ENCODE assay signal across 18 cellular contexts in genomic region chr7:1422512-1423265, GRCh38. TPM values are rescaled to one million over a fixed set of nuclear protein-coding genes. Genes with fewer than 3 reads are reported as not detected.
DNase-seq lines count a peak whose midpoint lies in the region; ATAC-seq and TF ChIP-seq lines count a peak whose summit lies in the region.
"Had no signal": no experiment of that assay in that cellular context is flagged by ENCODE, and none has a peak within 500 bp of the region (broad histone marks: within the 10 kb centered on the region; RNA-seq: fewer than 3 reads in every experiment).

No MANE protein-coding gene starts in this region.

- H3K4me1 ChIP-seq in transverse colon = no peaks in the 10 kb centered on the region
- H3K4me1 ChIP-seq: adrenal gland, colonic mucosa, lower lobe of right lung, vagina had no signal

- no peak for TF ChIP-seq EP300 in transverse colon (IDR thresholded peaks at IDR 0.05; ENCODE audit: low read depth)

- TF ChIP-seq CTCF in fibroblast of villous mesenchyme (IDR thresholded peaks at IDR 0.05; ENCODE audit: insufficient read depth, low read depth, low read length) (no peak), transverse colon (IDR thresholded peaks at IDR 0.05) (no peak)

- no peak overlapping the region for H3K4me3 ChIP-seq in fibroblast of villous mesenchyme (ENCODE audit: low read depth, low read length)
- H3K4me3 ChIP-seq in transverse colon = no peak overlapping the region
- H3K4me3 ChIP-seq: adrenal gland, colonic mucosa, lower lobe of right lung, MG63, neural progenitor cell, vagina had no signal

- H3K27me3 ChIP-seq in transverse colon = peaks cover 45% of the 10 kb centered on the region
- H3K27me3 ChIP-seq: vagina had no signal

- intact Hi-C loops in transverse colon (cut with DNase I; ENCODE audit: low total_unique reads) = no loop called here

- ATAC-seq in GM19328 (IDR thresholded peaks at IDR 0.05; ENCODE audit: unreplicated experiment) (no peak), HG03045 (IDR thresholded peaks at IDR 0.05; ENCODE audit: unreplicated experiment) (no peak)
- ATAC-seq: activated CD4-positive, CD25-positive, alpha-beta regulatory T cell treated with anti-CD3 and anti-CD28 coated beads, Interleukin-2, amount 50 U/mL, for 24 hours; HCT116; lower lobe of right lung had no signal

- no peaks in the 10 kb centered on the region for H3K36me3 ChIP-seq in transverse colon
- H3K36me3 ChIP-seq: adrenal gland, colonic mucosa, lower lobe of right lung, MG63, neural progenitor cell, vagina had no signal

- WGBS in transverse colon (ENCODE audit: low coverage in 1 of 2), 2 donors = 18 to 22% methylated on average over 8 to 24 of the region's 24 CpGs

- peak; percentile 60 for DNase-seq in COLO668 (lab: John Stamatoyannopoulos, UW; ENCODE audit: unreplicated experiment)
- peak; percentile 70 for DNase-seq in LHCN-M2 (ENCODE audit: low read depth)
- DNase-seq in NCI-H345 (lab: John Stamatoyannopoulos, UW) = peak; percentile 87
- peak; percentile 13 for DNase-seq in fibroblast of villous mesenchyme (ENCODE audit: low read depth)
- no peak for DNase-seq in transverse colon
- no peak for DNase-seq in activated CD4-positive, alpha-beta T cell treated with anti-CD3 and anti-CD28 coated beads, Interleukin-2, amount 50 U/mL, for 1 hour
- DNase-seq: activated T-cell treated with anti-CD3 and anti-CD28 coated beads, Interleukin-2, amount 50 U/mL, for 1 hour; adrenal gland; colonic mucosa; lower lobe of right lung; MG63; stimulated activated naive CD4-positive, alpha-beta T cell had no signal

- in situ Hi-C loops in transverse colon (cut with MboI; ENCODE audit: low pct_ligation_motif_present in 1 of 4, low pct_unique_long_range_greater_than_20kb in 1 of 4, low sequenced_read_pairs in 3 of 4) = no loop called here

- no peak overlapping the region for H3K27ac ChIP-seq in transverse colon
- H3K27ac ChIP-seq: adrenal gland, colonic mucosa, lower lobe of right lung, neural progenitor cell, vagina had no signal

- H3K9me3 ChIP-seq in transverse colon = no peaks in the 10 kb centered on the region
- H3K9me3 ChIP-seq: adrenal gland, colonic mucosa, lower lobe of right lung, MG63, vagina had no signal

- TF ChIP-seq POLR2A in transverse colon (IDR thresholded peaks at IDR 0.05) = no peak

RNA-seq across cellular contexts. Expression of gene MICALL2, which starts 36.6 kb away (rescaled TPM):
- 25.5 and 27.4 TPM in 2 replicates for total RNA-seq in LHCN-M2 (2014; rRNA removed)
- 8.5 TPM for polyA plus RNA-seq in LHCN-M2 (2012)
- total RNA-seq in fibroblast of villous mesenchyme = 25.4 and 34.5 TPM in 2 replicates
- 100 to 1,000 TPM in 2 of 4 donors, 10 to 100 TPM in 2; 67.6 to 181 (median 97.0) TPM for total RNA-seq in transverse colon

Comparison
In these comparisons a context has a peak if more than half of its experiments do, and no peak if none do; other contexts are left out.
1. DNase-seq: peak in COLO668 (single experiment), LHCN-M2 (single experiment), NCI-H345 (single experiment) and fibroblast of villous mesenchyme (single experiment); none in transverse colon (single experiment) and activated CD4-positive, alpha-beta T cell treated with anti-CD3 and anti-CD28 coated beads, Interleukin-2, amount 50 U/mL, for 1 hour (single experiment).